In the genomic region with DNA sequence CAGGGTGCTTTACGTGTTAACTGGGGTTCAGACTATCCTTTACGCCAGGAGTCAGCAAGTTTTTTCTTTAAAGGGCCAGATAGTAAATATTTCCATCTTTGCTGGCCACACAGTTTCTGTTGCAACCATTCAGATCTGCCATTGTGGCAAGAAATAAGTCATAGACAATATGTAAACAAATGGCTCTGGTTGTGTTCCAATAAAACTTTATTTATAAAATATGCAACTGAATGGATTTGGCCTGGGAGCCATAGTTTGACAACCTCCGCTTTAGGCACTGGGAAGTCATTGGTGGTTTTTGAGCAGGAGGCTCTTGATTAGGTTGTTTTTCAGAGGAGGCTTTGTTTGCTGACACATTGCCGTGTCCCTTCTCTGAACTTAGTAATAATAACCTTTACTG, we compare ENCODE assay signal across 2 cellular contexts.
A peak's percentile ranks its signal among the peaks of the same experiment; 100 is the strongest.
TF ChIP-seq lines count a peak whose summit lies in the region.

No MANE protein-coding gene starts in this region.

TF ChIP-seq in GM12878, 131 proteins besides CTCF, POLR2A, EP300 and RAD21 (continued from another document):
- TF ChIP-seq ZBTB40 (IDR thresholded peaks at IDR 0.05; ENCODE audit: borderline replicate concordance): peak; percentile 77
TF ChIP-seq in GM12878: peak in this region for 1.

TF ChIP-seq in K562, 482 proteins besides CTCF, POLR2A, EP300 and RAD21 (continued from another document):
- TF ChIP-seq ZBTB40 (IDR thresholded peaks at IDR 0.05) (peak; percentile 87), ZBTB40 (CRISPR knock-in tag; IDR thresholded peaks at IDR 0.05) (peak; percentile 74), ZNF668 (CRISPR knock-in tag; IDR thresholded peaks at IDR 0.05) (no peak)
